11 cellular contexts compared by ENCODE assay signal in the genomic region with DNA sequence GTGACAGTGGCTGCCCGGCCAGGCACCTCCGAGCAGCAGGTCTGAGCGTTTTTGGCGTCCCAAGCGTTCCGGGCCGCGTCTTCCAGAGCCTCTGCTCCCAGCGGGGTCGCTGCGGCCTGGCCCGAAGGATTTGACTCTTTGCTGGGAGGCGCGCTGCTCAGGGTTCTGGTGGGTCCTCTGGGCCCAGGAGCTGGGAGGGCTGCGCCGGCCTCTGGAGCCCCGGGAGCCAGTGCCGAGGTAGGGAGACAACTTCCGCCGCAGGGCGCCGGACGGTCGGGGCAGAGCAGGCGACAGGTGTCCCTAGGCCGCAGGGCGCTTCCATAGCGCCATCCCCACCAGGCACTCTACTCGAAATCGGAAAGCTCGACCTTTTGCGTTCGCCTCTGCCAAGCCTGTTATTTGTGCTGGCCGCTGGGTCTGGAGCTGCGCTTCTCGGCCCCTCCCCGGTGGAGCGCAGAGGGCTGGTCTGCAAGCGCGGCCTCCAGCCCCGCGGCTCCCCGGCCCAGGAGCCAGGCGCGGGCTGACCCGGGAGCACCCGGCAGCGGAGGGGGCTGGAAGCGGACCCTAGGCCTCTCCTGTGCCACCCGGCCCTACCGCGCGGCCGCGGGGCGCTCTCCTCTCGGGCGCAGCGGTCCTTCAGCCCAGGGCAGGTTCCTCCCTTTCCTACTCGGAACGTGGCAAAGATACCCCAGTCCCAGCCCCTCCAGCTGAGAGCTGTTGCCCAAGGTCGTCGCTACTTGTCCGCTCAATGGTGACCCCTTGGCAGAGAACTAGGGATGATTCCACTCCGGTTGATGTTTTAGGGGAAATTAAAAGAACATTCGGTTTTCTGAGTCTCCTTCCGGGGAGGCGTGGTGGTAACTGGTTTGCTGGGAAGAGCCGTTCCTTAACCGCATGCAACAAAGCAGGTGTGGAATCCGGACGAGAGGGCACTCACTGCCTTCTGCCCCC. TPM values are rescaled to one million over a fixed set of nuclear protein-coding genes. Genes with fewer than 3 reads are reported as not detected.
A peak's percentile ranks its signal among the peaks of the same experiment; 100 is the strongest.
DNase-seq lines count a peak whose midpoint lies in the region; ATAC-seq, FAIRE-seq and TF ChIP-seq lines count a peak whose summit lies in the region.
"Had no signal": no experiment of that assay in that cellular context is flagged by ENCODE, and none has a peak within 500 bp of the region (broad histone marks: within the 10 kb centered on the region; RNA-seq: fewer than 3 reads in every experiment).

No MANE protein-coding gene starts in this region.

- no peak for FAIRE-seq in keratinocyte (lab: Jason Lieb, UNC)

- no peak overlapping the region for H3K9ac ChIP-seq in keratinocyte (ENCODE audit: control insufficient read depth, extremely low read depth, insufficient read depth, low read length)

- peak overlapping the region; percentile 76 for H3K4me2 ChIP-seq in keratinocyte (ENCODE audit: control insufficient read depth, extremely low read depth, insufficient read depth, low read depth, low read length)

- dilution Hi-C loops in keratinocyte (cut with MboI; ENCODE audit: extremely low pct_ligation_motif_present, low sequenced_read_pairs): no loop called here

- H3K36me3 ChIP-seq in keratinocyte (ENCODE audit: control insufficient read depth in 2 of 2, extremely low read depth in 1 of 2, insufficient read depth in 2 of 2, low read length in 2 of 2): no peaks in the 10 kb centered on the region

- POLR2A ChIA-PET in activated CD4-positive, alpha-beta T cell treated with anti-CD3 and anti-CD28 coated beads, Interleukin-2, amount 10 ng/mL, durations not matched to agents 7 days and 5 days (lab: Charles Lee): no interaction called here
- POLR2A ChIA-PET in activated CD8-positive, alpha-beta T cell treated with anti-CD3 and anti-CD28 coated beads for 36 hours (lab: Charles Lee): no interaction called here

- intact Hi-C loops in activated CD8-positive, alpha-beta T cell treated with anti-CD3 and anti-CD28 coated beads for 36 hours (cut with micrococcal nuclease): no loop called here

- H3K9me3 Mint-ChIP-seq in activated CD4-positive, alpha-beta T cell treated with anti-CD3 and anti-CD28 coated beads, Interleukin-2, amount 10 ng/mL, durations not matched to agents 7 days and 5 days: no peaks in the 10 kb centered on the region
- H3K9me3 Mint-ChIP-seq in activated CD8-positive, alpha-beta T cell treated with anti-CD3 and anti-CD28 coated beads for 36 hours: no peaks in the 10 kb centered on the region
- no peaks in the 10 kb centered on the region for H3K9me3 Mint-ChIP-seq in stimulated activated naive CD8-positive, alpha-beta T cell treated with anti-CD3 and anti-CD28 coated beads, Interleukin-15, Interleukin-2, amounts not matched to agents 100 ng/mL and 50 ng/mL, for 24 hours
- H3K9me3 Mint-ChIP-seq: mesothelial cell of epicardium had no signal

- H3K4me1 ChIP-seq in keratinocyte (ENCODE audit: control insufficient read depth, extremely low read depth, insufficient read depth, low read length): peaks cover 9% of the 10 kb centered on the region

- CTCF ChIA-PET in activated CD4-positive, alpha-beta T cell treated with anti-CD3 and anti-CD28 coated beads, Interleukin-2, amount 10 ng/mL, durations not matched to agents 7 days and 5 days (lab: Charles Lee): interaction anchor here (1.8 kb wide), 1 partner anchor 9 kb away, joined by 5 read pairs; no protein-coding TSS in a partner anchor
- CTCF ChIA-PET in activated CD8-positive, alpha-beta T cell treated with anti-CD3 and anti-CD28 coated beads for 36 hours (lab: Charles Lee): no interaction called here

- no peak for TF ChIP-seq CTCF in activated CD8-positive, alpha-beta T cell treated with anti-CD3 and anti-CD28 coated beads for 36 hours (IDR thresholded peaks at IDR 0.05)
- no peak for TF ChIP-seq CTCF in keratinocyte (optimal IDR thresholded peaks at IDR 0.05 in 1 of 3, IDR thresholded peaks at IDR 0.05 in 1 of 3, conservative IDR thresholded peaks at IDR 0.05 in 1 of 3; ENCODE audit: extremely low read depth in 1 of 3, insufficient read depth in 2 of 3, low read length in 3 of 3)

- peak overlapping the region in 2 of 3 experiments; percentile 3 to 43 for H3K4me3 ChIP-seq in keratinocyte (ENCODE audit: control insufficient read depth in 2 of 3, extremely low read depth in 1 of 3, insufficient read depth in 2 of 3, low read depth in 1 of 3, low read length in 3 of 3)
- H3K4me3 ChIP-seq: SK-N-MC had no signal

- DNase-seq in activated CD4-positive, alpha-beta T cell treated with anti-CD3 and anti-CD28 coated beads, Interleukin-2, amount 10 ng/mL, durations not matched to agents 7 days and 5 days: no peak
- DNase-seq in activated CD4-positive, alpha-beta T cell treated with anti-CD3 and anti-CD28 coated beads, Interleukin-2, amount 50 U/mL, for 1 hour: no peak
- no peak for DNase-seq in activated CD8-positive, alpha-beta T cell treated with anti-CD3 and anti-CD28 coated beads for 36 hours
- no peak for DNase-seq in keratinocyte (ENCODE audit: low read depth, low spot score)
- no peak for DNase-seq in stimulated activated CD4-positive, alpha-beta T cell treated with anti-CD3 and anti-CD28 coated beads, Interleukin-2, amount 100 ng/mL, for 48 hours
- no peak for DNase-seq in SK-N-DZ (ENCODE audit: low spot score)

- H3K79me2 ChIP-seq in keratinocyte (ENCODE audit: control insufficient read depth, insufficient read depth, low read length): no peaks in the 10 kb centered on the region

- no peak overlapping the region for H2AFZ ChIP-seq in keratinocyte (ENCODE audit: control insufficient read depth, low read length)

- H3K4me3 Mint-ChIP-seq in activated CD4-positive, alpha-beta T cell treated with anti-CD3 and anti-CD28 coated beads, Interleukin-2, amount 10 ng/mL, durations not matched to agents 7 days and 5 days: peak overlapping the region; percentile 30
- peak overlapping the region; percentile 41 for H3K4me3 Mint-ChIP-seq in activated CD8-positive, alpha-beta T cell treated with anti-CD3 and anti-CD28 coated beads for 36 hours
- H3K4me3 Mint-ChIP-seq in stimulated activated naive CD8-positive, alpha-beta T cell treated with anti-CD3 and anti-CD28 coated beads, Interleukin-15, Interleukin-2, amounts not matched to agents 100 ng/mL and 50 ng/mL, for 24 hours: peak overlapping the region; percentile 47

- no peak overlapping the region for H3K27ac ChIP-seq in keratinocyte (ENCODE audit: control insufficient read depth, insufficient read depth, low read length)
- H3K27ac ChIP-seq: SK-N-MC had no signal

- H3K4me1 Mint-ChIP-seq in activated CD4-positive, alpha-beta T cell treated with anti-CD3 and anti-CD28 coated beads, Interleukin-2, amount 10 ng/mL, durations not matched to agents 7 days and 5 days: peaks cover 15% of the 10 kb centered on the region
- H3K4me1 Mint-ChIP-seq in activated CD8-positive, alpha-beta T cell treated with anti-CD3 and anti-CD28 coated beads for 36 hours (ENCODE audit: low read depth): peaks cover 33% of the 10 kb centered on the region
- peaks cover 33% of the 10 kb centered on the region for H3K4me1 Mint-ChIP-seq in stimulated activated naive CD8-positive, alpha-beta T cell treated with anti-CD3 and anti-CD28 coated beads, Interleukin-15, Interleukin-2, amounts not matched to agents 100 ng/mL and 50 ng/mL, for 24 hours (ENCODE audit: low read depth)

- H3K27me3 ChIP-seq in keratinocyte (ENCODE audit: control insufficient read depth, extremely low read depth, insufficient read depth, low read length): peaks cover 99% of the 10 kb centered on the region

- peaks cover 14% of the 10 kb centered on the region for H4K20me1 ChIP-seq in keratinocyte (ENCODE audit: control insufficient read depth, extremely low read depth, insufficient read depth, low read length)

- ATAC-seq in activated CD8-positive, alpha-beta T cell treated with anti-CD3 and anti-CD28 coated beads for 36 hours: no peak
- no peak for ATAC-seq in GM19351 (IDR thresholded peaks at IDR 0.05; ENCODE audit: unreplicated experiment)

- H3K27me3 Mint-ChIP-seq in activated CD4-positive, alpha-beta T cell treated with anti-CD3 and anti-CD28 coated beads, Interleukin-2, amount 10 ng/mL, durations not matched to agents 7 days and 5 days: peaks cover 76% of the 10 kb centered on the region
- peaks cover 74% of the 10 kb centered on the region for H3K27me3 Mint-ChIP-seq in activated CD8-positive, alpha-beta T cell treated with anti-CD3 and anti-CD28 coated beads for 36 hours
- peaks cover 70% of the 10 kb centered on the region for H3K27me3 Mint-ChIP-seq in stimulated activated naive CD8-positive, alpha-beta T cell treated with anti-CD3 and anti-CD28 coated beads, Interleukin-15, Interleukin-2, amounts not matched to agents 100 ng/mL and 50 ng/mL, for 24 hours

- no peaks in the 10 kb centered on the region for H3K9me1 ChIP-seq in keratinocyte (ENCODE audit: control insufficient read depth, extremely low read depth, insufficient read depth, low read length)

- H3K36me3 Mint-ChIP-seq in activated CD4-positive, alpha-beta T cell treated with anti-CD3 and anti-CD28 coated beads, Interleukin-2, amount 10 ng/mL, durations not matched to agents 7 days and 5 days (ENCODE audit: low read depth): peaks cover 2% of the 10 kb centered on the region
- peaks cover 2% of the 10 kb centered on the region for H3K36me3 Mint-ChIP-seq in activated CD8-positive, alpha-beta T cell treated with anti-CD3 and anti-CD28 coated beads for 36 hours (ENCODE audit: low read depth)
- no peaks in the 10 kb centered on the region for H3K36me3 Mint-ChIP-seq in stimulated activated naive CD8-positive, alpha-beta T cell treated with anti-CD3 and anti-CD28 coated beads, Interleukin-15, Interleukin-2, amounts not matched to agents 100 ng/mL and 50 ng/mL, for 24 hours (ENCODE audit: low read depth)
- H3K36me3 Mint-ChIP-seq: mesothelial cell of epicardium had no signal

- no peaks in the 10 kb centered on the region for H3K9me3 ChIP-seq in keratinocyte (ENCODE audit: control insufficient read depth, low read depth, low read length)

- H3K27ac Mint-ChIP-seq in activated CD4-positive, alpha-beta T cell treated with anti-CD3 and anti-CD28 coated beads, Interleukin-2, amount 10 ng/mL, durations not matched to agents 7 days and 5 days: no peak overlapping the region
- H3K27ac Mint-ChIP-seq in activated CD8-positive, alpha-beta T cell treated with anti-CD3 and anti-CD28 coated beads for 36 hours: no peak overlapping the region
- peak overlapping the region; percentile 36 for H3K27ac Mint-ChIP-seq in stimulated activated naive CD8-positive, alpha-beta T cell treated with anti-CD3 and anti-CD28 coated beads, Interleukin-15, Interleukin-2, amounts not matched to agents 100 ng/mL and 50 ng/mL, for 24 hours
- H3K27ac Mint-ChIP-seq: mesothelial cell of epicardium had no signal

RNA-seq across cellular contexts. Expression of a gene that starts 2.3 kb away (rescaled TPM):
- total RNA-seq in activated CD4-positive, alpha-beta T cell treated with anti-CD3 and anti-CD28 coated beads, Interleukin-2, amount 10 ng/mL, durations not matched to agents 7 days and 5 days: under 1 TPM; 0.05 to 0.19 TPM
- total RNA-seq in activated CD8-positive, alpha-beta T cell treated with anti-CD3 and anti-CD28 coated beads for 36 hours: not detected
- 0.03 to 0.05 TPM in 2 of 3 replicates, not detected in the other for polyA plus RNA-seq in keratinocyte
- polyA plus RNA-seq in keratinocyte (2011; ENCODE audit: low read depth): not detected
- 0.01 and 0.06 TPM in 2 replicates for polyA plus RNA-seq in keratinocyte (2011; cell fraction: cytosol; rRNA removed)
- polyA plus RNA-seq in keratinocyte (2011; cell fraction: nucleus; rRNA removed): 0.11 and 0.16 TPM in 2 replicates
- polyA plus RNA-seq in keratinocyte (2012; ENCODE audit: low replicate concordance): 0.05 and 0.18 TPM in 2 replicates
- not detected in 3 replicates for polyA minus RNA-seq in keratinocyte
- polyA minus RNA-seq in keratinocyte (2011; cell fraction: cytosol; rRNA and poly(A)+ RNA removed): not detected
- polyA minus RNA-seq in keratinocyte (2011; cell fraction: nucleus; rRNA and poly(A)+ RNA removed): not detected in 2 replicates
- not detected in 2 replicates for polyA plus RNA-seq in SK-N-DZ (2014; cell fraction: cytosol; rRNA removed)
- not detected in 2 replicates for polyA plus RNA-seq in SK-N-DZ (2014; cell fraction: nucleus; rRNA removed)
- total RNA-seq: mesothelial cell of epicardium had no signal
- polyA plus RNA-seq: BJ had no signal
